1 cellular context compared by ENCODE assay signal in the genomic region with DNA sequence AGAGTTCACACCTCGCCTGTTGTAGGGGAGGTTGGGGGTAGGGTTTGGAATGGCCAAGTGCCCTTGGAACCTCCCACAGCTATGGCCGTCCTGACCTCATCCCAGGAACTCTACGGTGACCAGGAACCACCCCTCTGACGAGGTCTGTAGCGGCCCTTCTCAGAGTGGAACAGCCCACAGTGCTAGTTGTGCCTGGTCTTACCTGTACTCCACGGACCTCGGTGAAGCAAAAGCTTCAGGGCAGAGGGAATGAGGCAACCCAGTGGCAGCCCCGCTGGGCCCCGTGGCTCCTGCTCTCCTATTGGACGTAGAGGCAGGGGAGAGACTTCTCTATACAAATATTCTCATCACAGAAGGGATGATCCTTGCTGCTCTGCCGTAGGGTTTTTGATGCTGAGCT.
A peak's percentile ranks its signal among the peaks of the same experiment; 100 is the strongest.
TF ChIP-seq lines count a peak whose summit lies in the region.

No MANE protein-coding gene starts in this region.

TF ChIP-seq in K562, 482 proteins besides CTCF, POLR2A, EP300 and RAD21:
- TF ChIP-seq CBX3 (IDR thresholded peaks at IDR 0.05; ENCODE audit: borderline replicate concordance in 1 of 2, low read length in 2 of 2) (no peak), GATAD2B (IDR thresholded peaks at IDR 0.05; ENCODE audit: borderline replicate concordance) (no peak), SREBF2 (CRISPR knock-in tag; IDR thresholded peaks at IDR 0.05) (no peak), MGA (IDR thresholded peaks at IDR 0.05) (no peak), POLR2G (IDR thresholded peaks at IDR 0.05; ENCODE audit: low read depth, low read length) (peak; percentile 17; the same call in 1 of the 2 replicates), DPF2 (IDR thresholded peaks at IDR 0.05) (no peak), RHOXF2B (CRISPR knock-in tag; conservative IDR thresholded peaks at IDR 0.05) (no peak), LARP7 (IDR thresholded peaks at IDR 0.05) (no peak), WHSC1 (IDR thresholded peaks at IDR 0.05; ENCODE audit: low read length) (no peak), CSDE1 (IDR thresholded peaks at IDR 0.05) (no peak), POLR2AphosphoS2 (IDR thresholded peaks at IDR 0.05; ENCODE audit: low read length) (0 out of 2 replicates have a peak, but pooled peaks have one; percentile 42), RBM22 (IDR thresholded peaks at IDR 0.05; ENCODE audit: low read depth, low read length, poor library complexity, severe bottlenecking) (peak; percentile 21), POLR2AphosphoS5 (IDR thresholded peaks at IDR 0.05; ENCODE audit: control insufficient read depth, insufficient read depth, low read depth, low read length) (peak; percentile 51; the same call in 1 of the 2 replicates), THAP12 (CRISPR knock-in tag; IDR thresholded peaks at IDR 0.05) (no peak), SUPT5H (IDR thresholded peaks at IDR 0.05) (peak; percentile 15; the same call in 1 of the 2 replicates), ZBTB12 (CRISPR knock-in tag; IDR thresholded peaks at IDR 0.05) (no peak), SMAD2 (IDR thresholded peaks at IDR 0.05; ENCODE audit: low read depth, low read length) (no peak), EZH2 (IDR thresholded peaks at IDR 0.05; ENCODE audit: borderline replicate concordance, low read depth, low read length) (no peak), ZNF24 (IDR thresholded peaks at IDR 0.05) (no peak)
- TF ChIP-seq, protein P1, sequence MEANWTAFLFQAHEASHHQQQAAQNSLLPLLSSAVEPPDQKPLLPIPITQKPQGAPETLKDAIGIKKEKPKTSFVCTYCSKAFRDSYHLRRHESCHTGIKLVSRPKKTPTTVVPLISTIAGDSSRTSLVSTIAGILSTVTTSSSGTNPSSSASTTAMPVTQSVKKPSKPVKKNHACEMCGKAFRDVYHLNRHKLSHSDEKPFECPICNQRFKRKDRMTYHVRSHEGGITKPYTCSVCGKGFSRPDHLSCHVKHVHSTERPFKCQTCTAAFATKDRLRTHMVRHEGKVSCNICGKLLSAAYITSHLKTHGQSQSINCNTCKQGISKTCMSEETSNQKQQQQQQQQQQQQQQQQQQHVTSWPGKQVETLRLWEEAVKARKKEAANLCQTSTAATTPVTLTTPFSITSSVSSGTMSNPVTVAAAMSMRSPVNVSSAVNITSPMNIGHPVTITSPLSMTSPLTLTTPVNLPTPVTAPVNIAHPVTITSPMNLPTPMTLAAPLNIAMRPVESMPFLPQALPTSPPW (CRISPR knock-in tag; IDR thresholded peaks at IDR 0.05) = no peak
- TF ChIP-seq, protein P2, sequence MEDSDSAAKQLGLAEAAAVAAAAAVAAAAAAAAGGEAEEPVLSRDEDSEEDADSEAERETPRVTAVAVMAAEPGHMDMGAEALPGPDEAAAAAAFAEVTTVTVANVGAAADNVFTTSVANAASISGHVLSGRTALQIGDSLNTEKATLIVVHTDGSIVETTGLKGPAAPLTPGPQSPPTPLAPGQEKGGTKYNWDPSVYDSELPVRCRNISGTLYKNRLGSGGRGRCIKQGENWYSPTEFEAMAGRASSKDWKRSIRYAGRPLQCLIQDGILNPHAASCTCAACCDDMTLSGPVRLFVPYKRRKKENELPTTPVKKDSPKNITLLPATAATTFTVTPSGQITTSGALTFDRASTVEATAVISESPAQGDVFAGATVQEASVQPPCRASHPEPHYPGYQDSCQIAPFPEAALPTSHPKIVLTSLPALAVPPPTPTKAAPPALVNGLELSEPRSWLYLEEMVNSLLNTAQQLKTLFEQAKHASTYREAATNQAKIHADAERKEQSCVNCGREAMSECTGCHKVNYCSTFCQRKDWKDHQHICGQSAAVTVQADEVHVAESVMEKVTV (CRISPR knock-in tag; IDR thresholded peaks at IDR 0.05) = no peak
- TF ChIP-seq, protein P3, sequence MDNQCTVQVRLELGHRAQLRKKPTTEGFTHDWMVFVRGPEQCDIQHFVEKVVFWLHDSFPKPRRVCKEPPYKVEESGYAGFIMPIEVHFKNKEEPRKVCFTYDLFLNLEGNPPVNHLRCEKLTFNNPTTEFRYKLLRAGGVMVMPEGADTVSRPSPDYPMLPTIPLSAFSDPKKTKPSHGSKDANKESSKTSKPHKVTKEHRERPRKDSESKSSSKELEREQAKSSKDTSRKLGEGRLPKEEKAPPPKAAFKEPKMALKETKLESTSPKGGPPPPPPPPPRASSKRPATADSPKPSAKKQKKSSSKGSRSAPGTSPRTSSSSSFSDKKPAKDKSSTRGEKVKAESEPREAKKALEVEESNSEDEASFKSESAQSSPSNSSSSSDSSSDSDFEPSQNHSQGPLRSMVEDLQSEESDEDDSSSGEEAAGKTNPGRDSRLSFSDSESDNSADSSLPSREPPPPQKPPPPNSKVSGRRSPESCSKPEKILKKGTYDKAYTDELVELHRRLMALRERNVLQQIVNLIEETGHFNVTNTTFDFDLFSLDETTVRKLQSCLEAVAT (IDR thresholded peaks at IDR 0.05) = no peak
- TF ChIP-seq, protein P4, sequence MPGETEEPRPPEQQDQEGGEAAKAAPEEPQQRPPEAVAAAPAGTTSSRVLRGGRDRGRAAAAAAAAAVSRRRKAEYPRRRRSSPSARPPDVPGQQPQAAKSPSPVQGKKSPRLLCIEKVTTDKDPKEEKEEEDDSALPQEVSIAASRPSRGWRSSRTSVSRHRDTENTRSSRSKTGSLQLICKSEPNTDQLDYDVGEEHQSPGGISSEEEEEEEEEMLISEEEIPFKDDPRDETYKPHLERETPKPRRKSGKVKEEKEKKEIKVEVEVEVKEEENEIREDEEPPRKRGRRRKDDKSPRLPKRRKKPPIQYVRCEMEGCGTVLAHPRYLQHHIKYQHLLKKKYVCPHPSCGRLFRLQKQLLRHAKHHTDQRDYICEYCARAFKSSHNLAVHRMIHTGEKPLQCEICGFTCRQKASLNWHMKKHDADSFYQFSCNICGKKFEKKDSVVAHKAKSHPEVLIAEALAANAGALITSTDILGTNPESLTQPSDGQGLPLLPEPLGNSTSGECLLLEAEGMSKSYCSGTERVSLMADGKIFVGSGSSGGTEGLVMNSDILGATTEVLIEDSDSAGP (CRISPR knock-in tag; IDR thresholded peaks at IDR 0.05) = no peak
- TF ChIP-seq, protein P5, sequence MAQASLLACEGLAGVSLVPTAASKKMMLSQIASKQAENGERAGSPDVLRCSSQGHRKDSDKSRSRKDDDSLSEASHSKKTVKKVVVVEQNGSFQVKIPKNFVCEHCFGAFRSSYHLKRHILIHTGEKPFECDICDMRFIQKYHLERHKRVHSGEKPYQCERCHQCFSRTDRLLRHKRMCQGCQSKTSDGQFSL (CRISPR knock-in tag; IDR thresholded peaks at IDR 0.05) = no peak
- TF ChIP-seq, protein P5 (tag; IDR thresholded peaks at IDR 0.05) = no peak
- TF ChIP-seq, protein P6, sequence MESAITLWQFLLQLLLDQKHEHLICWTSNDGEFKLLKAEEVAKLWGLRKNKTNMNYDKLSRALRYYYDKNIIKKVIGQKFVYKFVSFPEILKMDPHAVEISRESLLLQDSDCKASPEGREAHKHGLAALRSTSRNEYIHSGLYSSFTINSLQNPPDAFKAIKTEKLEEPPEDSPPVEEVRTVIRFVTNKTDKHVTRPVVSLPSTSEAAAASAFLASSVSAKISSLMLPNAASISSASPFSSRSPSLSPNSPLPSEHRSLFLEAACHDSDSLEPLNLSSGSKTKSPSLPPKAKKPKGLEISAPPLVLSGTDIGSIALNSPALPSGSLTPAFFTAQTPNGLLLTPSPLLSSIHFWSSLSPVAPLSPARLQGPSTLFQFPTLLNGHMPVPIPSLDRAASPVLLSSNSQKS (CRISPR knock-in tag; IDR thresholded peaks at IDR 0.05) = no peak
